In genomic region chr14:22472935-22473854, GRCh38 we compare ENCODE assay signal across 8 cellular contexts.
A peak's percentile ranks its signal among the peaks of the same experiment; 100 is the strongest.
DNase-seq lines count a peak whose midpoint lies in the region; ATAC-seq and TF ChIP-seq lines count a peak whose summit lies in the region.

No MANE protein-coding gene starts in this region.

- TF ChIP-seq CTCF in adrenal gland (IDR thresholded peaks at IDR 0.05) (peak; percentile 34 to 79 (median 70)), thoracic aorta (IDR thresholded peaks at IDR 0.05) (peak; percentile 43)

- H3K4me3 ChIP-seq in adrenal gland (no peak overlapping the region), thoracic aorta (no peak overlapping the region)

- H3K9me3 ChIP-seq in adrenal gland (replicated peaks in 1 of 3) (no peaks in the 10 kb centered on the region), thoracic aorta (no peaks in the 10 kb centered on the region)

- TF ChIP-seq POLR2A in adrenal gland (IDR thresholded peaks at IDR 0.05): no peak
- no peak for TF ChIP-seq POLR2A in GM18505 (IDR thresholded peaks at IDR 0.05; ENCODE audit: borderline replicate concordance, extremely low read depth, insufficient read depth, insufficient read length)

- peak overlapping the region; percentile 94 to 99 (median 98) for H3K27ac Mint-ChIP-seq in immature natural killer cell

- H3K4me1 Mint-ChIP-seq in immature natural killer cell: peaks cover 99 to 100% of the 10 kb centered on the region in 2 donors

- intact Hi-C loops in adrenal gland (cut with DNase I): loop anchor here in 1 of 2 donors (2.0 to 10.0 kb wide), 2 partner anchors 86 to 158 kb away; no protein-coding TSS in a partner anchor

- H3K27ac ChIP-seq in adrenal gland (no peak overlapping the region), thoracic aorta (no peak overlapping the region)

- H3K4me1 ChIP-seq in adrenal gland (replicated peaks in 1 of 2) (peaks cover 0 to 9% of the 10 kb centered on the region in 2 donors), thoracic aorta (ENCODE audit: control insufficient read depth in 1 of 2, low read depth in 2 of 2) (peaks cover 4 to 15% of the 10 kb centered on the region in 2 donors)

- DNase-seq in DMS79 treated with DMSO at 0.1 percent for 48 hours (lab: John Stamatoyannopoulos, UW) (peak; percentile 27), H4 (ENCODE audit: low spot score) (peak; percentile 35), NCI-H1694 (lab: John Stamatoyannopoulos, UW) (peak; percentile 7), adrenal gland (peak; percentile 29 to 77 (median 50)), immature natural killer cell (peak; percentile 76 to 79 (median 77)), thoracic aorta (ENCODE audit: low spot score) (no peak)
- no peak for DNase-seq in activated naive CD4-positive, alpha-beta T cell treated with Interleukin-2 at 50 U/mL for 16 hours

- peak overlapping the region; percentile 74 to 93 (median 85) for H3K4me3 Mint-ChIP-seq in immature natural killer cell

- no peaks in the 10 kb centered on the region for H3K9me3 Mint-ChIP-seq in immature natural killer cell

- ATAC-seq in thoracic aorta (ENCODE audit: insufficient number of reproducible peaks, low FRiP score, low read depth): no peak
- ATAC-seq in GM18505 (IDR thresholded peaks at IDR 0.05; ENCODE audit: unreplicated experiment): no peak

- peaks cover 0 to 6% (median 4%) of the 10 kb centered on the region in 3 donors for H3K36me3 Mint-ChIP-seq in immature natural killer cell

- no peaks in the 10 kb centered on the region for H3K27me3 ChIP-seq in adrenal gland
- no peaks in the 10 kb centered on the region for H3K27me3 ChIP-seq in thoracic aorta (replicated peaks; ENCODE audit: insufficient read depth)

- H3K36me3 ChIP-seq in adrenal gland (replicated peaks in 1 of 2) (no peaks in the 10 kb centered on the region), thoracic aorta (no peaks in the 10 kb centered on the region)

- peaks cover 0 to 4% (median 0%) of the 10 kb centered on the region in 3 donors for H3K27me3 Mint-ChIP-seq in immature natural killer cell (ENCODE audit: low read depth in 3 of 3)

- 48 to 52% (median 49%) methylated on average over 12 of the region's 12 CpGs for WGBS in adrenal gland, 4 donors

Comparison
In these comparisons a context has a peak if more than half of its experiments do, and no peak if none do; other contexts are left out.
1. DNase-seq: peak in DMS79 treated with DMSO at 0.1 percent for 48 hours (single experiment), H4 (single experiment), NCI-H1694 (single experiment), adrenal gland (7 of 7) and immature natural killer cell (3 of 3); none in thoracic aorta (single experiment) and activated naive CD4-positive, alpha-beta T cell treated with Interleukin-2 at 50 U/mL for 16 hours (single experiment).